ENCODE assay signal across 20 cellular contexts in genomic region chr3:186248850-186249249, GRCh38.
"Had no signal": no experiment of that assay in that cellular context is flagged by ENCODE, and none has a peak within 500 bp of the region (broad histone marks: within the 10 kb centered on the region; RNA-seq: fewer than 3 reads in every experiment).

No MANE protein-coding gene starts in this region.

- DNase-seq: NCI-H1092; NCI-H1105 treated with DMSO at 0.1 percent for 48 hours; NCI-H1417 treated with DMSO at 0.1 percent for 48 hours; NCI-H146; NCI-H1694 treated with DMSO at 0.1 percent for 48 hours; NCI-H1930; NCI-H2081; NCI-H2107; NCI-H226; NCI-H510A; NCI-H524 treated with DMSO at 0.1 percent for 48 hours; NCI-H69; NCI-H774; NK-92 treated with Interleukin-12 subunit alpha and Interleukin-12 subunit beta, amount 100 ng/mL, for 24 hours; PC-3; SHP77; T-helper 1 cell had no signal

- H3K4me3 ChIP-seq: K562 had no signal

- H3K27ac ChIP-seq: KMS-11, RWPE1 had no signal
